Comparison of ENCODE assay signal across 1 cellular context in genomic region chr15:34365073-34365825, GRCh38.
TF ChIP-seq lines count a peak whose summit lies in the region.

No MANE protein-coding gene starts in this region.

TF ChIP-seq in GM23338, 12 proteins besides CTCF, POLR2A, EP300 and RAD21 (continued from another document):
- TF ChIP-seq REST (IDR thresholded peaks at IDR 0.05; ENCODE audit: unreplicated experiment) (no peak), CREB1 (CRISPR knock-in tag; IDR thresholded peaks at IDR 0.05; ENCODE audit: low read depth) (no peak), EZH2 (IDR thresholded peaks at IDR 0.05; ENCODE audit: low read depth, unreplicated experiment) (no peak), ZNF462 (CRISPR knock-in tag; IDR thresholded peaks at IDR 0.05) (no peak), JUNB (IDR thresholded peaks at IDR 0.05; ENCODE audit: unreplicated experiment) (no peak), STAT1 (IDR thresholded peaks at IDR 0.05; ENCODE audit: unreplicated experiment) (no peak), EZH2phosphoT487 (IDR thresholded peaks at IDR 0.05; ENCODE audit: unreplicated experiment) (no peak), ETS1 (IDR thresholded peaks at IDR 0.05) (no peak)
